In genomic region chr21:15521644-15522001, GRCh38 we compare ENCODE assay signal across 20 cellular contexts.
DNase-seq lines count a peak whose midpoint lies in the region; ATAC-seq, FAIRE-seq and TF ChIP-seq lines count a peak whose summit lies in the region.
"Had no signal": no experiment of that assay in that cellular context is flagged by ENCODE, and none has a peak within 500 bp of the region (broad histone marks: within the 10 kb centered on the region; RNA-seq: fewer than 3 reads in every experiment).

No MANE protein-coding gene starts in this region.

- dilution Hi-C loops in mammary epithelial cell (cut with HindIII; ENCODE audit: low sequenced_read_pairs) = no loop called here

- no peak for DNase-seq in HepG2 (ENCODE audit: low spot score)
- no peak for DNase-seq in right lobe of liver
- DNase-seq in mammary epithelial cell = peak; percentile 33
- DNase-seq in putamen (ENCODE audit: low spot score) = no peak
- no peak for DNase-seq in activated naive CD4-positive, alpha-beta T cell treated with anti-CD3 and anti-CD28 coated beads, Interleukin-2, amount 50 U/mL, for 72 hours (ENCODE audit: low spot score in 2 of 2)
- no peak for DNase-seq in Ammon's horn (ENCODE audit: low spot score)
- DNase-seq: BE2C; Caco-2; CD4-positive, alpha-beta T cell; GDM1; HCEC 1CT had no signal

- 0 out of 6 replicates have a peak overlapping the region, but pooled peaks of 1 of the 3 experiments have one; percentile 5 for H3K4me3 ChIP-seq in HepG2 (replicated peaks in 1 of 3; ENCODE audit: insufficient read depth in 1 of 3, low read depth in 2 of 3, low read length in 3 of 3)
- no peak overlapping the region for H3K4me3 ChIP-seq in right lobe of liver
- H3K4me3 ChIP-seq in mammary epithelial cell (replicated peaks in 1 of 3; ENCODE audit: insufficient read depth in 1 of 3, low read depth in 2 of 3, low read length in 3 of 3) = no peak overlapping the region
- H3K4me3 ChIP-seq: GM23338 had no signal

- H3K9me3 ChIP-seq in HepG2 (ENCODE audit: low read length) (no peaks in the 10 kb centered on the region), right lobe of liver (no peaks in the 10 kb centered on the region), mammary epithelial cell (replicated peaks; ENCODE audit: insufficient read depth, low read length) (no peaks in the 10 kb centered on the region)
- H3K9me3 ChIP-seq: BE2C, Caco-2 had no signal

- H3K27me3 ChIP-seq in HepG2 (ENCODE audit: control insufficient read depth in 1 of 2, insufficient read depth in 2 of 2, low read length in 2 of 2) (peaks cover 0 to 3% of the 10 kb centered on the region in 2 experiments; a peak in 1 of 5 replicates), right lobe of liver (no peaks in the 10 kb centered on the region), mammary epithelial cell (ENCODE audit: insufficient read depth, low read length) (no peaks in the 10 kb centered on the region)
- H3K27me3 ChIP-seq: BE2C had no signal

- CTCF ChIA-PET in HepG2 (lab: Yijun Ruan, JAX; ENCODE audit: low intra/inter-chr PET ratio, low total read pairs) (no interaction called here), mammary epithelial cell (lab: Charles Lee; ENCODE audit: low non-redundant PET) (no interaction called here)

- H3K4me2 ChIP-seq in HepG2 (ENCODE audit: low read depth, low read length) (no peak overlapping the region; the same call in 1 of the 2 replicates), mammary epithelial cell (ENCODE audit: insufficient read depth, low read depth, low read length) (no peak overlapping the region)
- H3K4me2 ChIP-seq: GM23338 had no signal

- TF ChIP-seq CTCF in HepG2 (CRISPR knock-in tag; IDR thresholded peaks at IDR 0.05) (no peak), right lobe of liver (IDR thresholded peaks at IDR 0.05) (no peak), mammary epithelial cell (conservative IDR thresholded peaks at IDR 0.05 in 1 of 2, IDR thresholded peaks at IDR 0.05 in 1 of 2; ENCODE audit: extremely low read depth in 1 of 2, insufficient read depth in 1 of 2, low read depth in 1 of 2, low read length in 2 of 2) (no peak)

- H2AFZ ChIP-seq in HepG2 (ENCODE audit: low read length) (no peak overlapping the region), mammary epithelial cell (ENCODE audit: low read depth, low read length) (peak overlapping the region; percentile 40)

- POLR2A ChIA-PET in HepG2 (lab: Yijun Ruan, JAX) = no interaction called here

- H3K36me3 ChIP-seq in HepG2 (replicated peaks in 1 of 2; ENCODE audit: control insufficient read depth in 1 of 2, insufficient read depth in 2 of 2, low read length in 2 of 2) (no peaks in the 10 kb centered on the region), right lobe of liver (no peaks in the 10 kb centered on the region), mammary epithelial cell (ENCODE audit: insufficient read depth, low read length) (no peaks in the 10 kb centered on the region)
- H3K36me3 ChIP-seq: BE2C had no signal

- peaks cover 23% of the 10 kb centered on the region; the same call in 1 of the 2 replicates for H3K4me1 ChIP-seq in HepG2 (ENCODE audit: insufficient read depth, low read length)
- no peaks in the 10 kb centered on the region for H3K4me1 ChIP-seq in right lobe of liver
- H3K4me1 ChIP-seq in mammary epithelial cell (ENCODE audit: insufficient read depth, low read length) = peaks cover 5% of the 10 kb centered on the region
- H3K4me1 ChIP-seq: BE2C, Caco-2 had no signal

- TF ChIP-seq EP300 in HepG2 (IDR thresholded peaks at IDR 0.05; ENCODE audit: low read depth in 2 of 2, low read length in 2 of 2) (no peak), HepG2 (CRISPR knock-in tag; IDR thresholded peaks at IDR 0.05; ENCODE audit: borderline replicate concordance) (no peak)

- in situ Hi-C loops in HepG2 (cut with HindIII; ENCODE audit: extremely low pct_ligation_motif_present, low pct_unique_long_range_greater_than_20kb) = no loop called here
- in situ Hi-C loops in mammary epithelial cell (cut with MboI; ENCODE audit: low sequenced_read_pairs in 2 of 2) = no loop called here

- H3K9me3 Mint-ChIP-seq in activated naive CD4-positive, alpha-beta T cell treated with anti-CD3 and anti-CD28 coated beads, Interleukin-2, amount 50 U/mL, for 72 hours = peaks cover 4 to 6% of the 10 kb centered on the region in 2 donors

- H3K36me3 Mint-ChIP-seq in activated naive CD4-positive, alpha-beta T cell treated with anti-CD3 and anti-CD28 coated beads, Interleukin-2, amount 50 U/mL, for 72 hours = peaks cover 5 to 17% of the 10 kb centered on the region in 2 donors
- H3K36me3 Mint-ChIP-seq: IgD-negative memory B cell had no signal

- intact Hi-C loops in HepG2 (cut with micrococcal nuclease; ENCODE audit: unreplicated experiment) (no loop called here), right lobe of liver (cut with DNase I) (no loop called here), mammary epithelial cell (cut with micrococcal nuclease) (no loop called here)

- H4K20me1 ChIP-seq in HepG2 (ENCODE audit: insufficient read depth, low read length) (no peaks in the 10 kb centered on the region), mammary epithelial cell (ENCODE audit: insufficient read depth, low read length) (no peaks in the 10 kb centered on the region)

- BruUV-seq in HepG2 (replicated peaks; lab: Mats Ljungman, UMichigan) (no TSS peak), mammary epithelial cell (replicated peaks; lab: Mats Ljungman, UMichigan) (no TSS peak)

- H3K27ac ChIP-seq in HepG2 (ENCODE audit: extremely low read length, insufficient read depth, low read length) (no peak overlapping the region), right lobe of liver (no peak overlapping the region), mammary epithelial cell (ENCODE audit: insufficient read depth, low read depth, low read length) (no peak overlapping the region)
- H3K27ac ChIP-seq: C4-2B had no signal

- no peak for FAIRE-seq in HepG2 (lab: Jason Lieb, UNC)
- FAIRE-seq: D721Med, GM12892, GM18507, H54, HTR-8/SVneo had no signal

- no peak for TF ChIP-seq POLR2A in HepG2 (IDR thresholded peaks at IDR 0.05; ENCODE audit: insufficient read depth in 1 of 2, low read depth in 2 of 2, low read length in 2 of 2)
- no peak for TF ChIP-seq POLR2A in right lobe of liver (IDR thresholded peaks at IDR 0.05)

- no peak overlapping the region for H3K9ac ChIP-seq in HepG2 (ENCODE audit: insufficient read depth, low read depth, low read length)
- H3K9ac ChIP-seq in mammary epithelial cell (ENCODE audit: insufficient read depth, low read length) = no peak overlapping the region

- TF ChIP-seq RAD21 in HepG2 (CRISPR knock-in tag; IDR thresholded peaks at IDR 0.05) = no peak

- no peak overlapping the region for H3K27ac Mint-ChIP-seq in activated naive CD4-positive, alpha-beta T cell treated with anti-CD3 and anti-CD28 coated beads, Interleukin-2, amount 50 U/mL, for 72 hours
- H3K27ac Mint-ChIP-seq: GM23338, IgD-negative memory B cell had no signal

- 54% methylated on average over 5 of the region's 5 CpGs for WGBS in HepG2 (ENCODE audit: low lambda C conversion rate)
- WGBS in right lobe of liver (ENCODE audit: insufficient coverage, low coverage, low lambda C conversion rate, missing lambda C conversion rate) = 92% methylated on average over 2 of the region's 5 CpGs
- WGBS in mammary epithelial cell (ENCODE audit: low coverage, missing lambda C conversion rate) = 66% methylated on average over 5 of the region's 5 CpGs

- peak; percentile 37; the same call in 2 of the 3 replicates for ATAC-seq in HepG2
- ATAC-seq in right lobe of liver = no peak
- peak; percentile 46 for ATAC-seq in esophagus mucosa
- ATAC-seq in activated naive CD4-positive, alpha-beta T cell treated with anti-CD3 and anti-CD28 coated beads, Interleukin-2, amount 50 U/mL, for 72 hours = no peak
- ATAC-seq: GM23338 had no signal

- H3K79me2 ChIP-seq in HepG2 (ENCODE audit: insufficient read depth, low read length) (no peaks in the 10 kb centered on the region), mammary epithelial cell (ENCODE audit: insufficient read depth, low read length) (no peaks in the 10 kb centered on the region)

TF ChIP-seq in HepG2, 621 proteins besides CTCF, POLR2A, EP300 and RAD21 (continues in another document):
- TF ChIP-seq ZNF34 (CRISPR knock-in tag; IDR thresholded peaks at IDR 0.05; ENCODE audit: borderline replicate concordance) = no peak
- TF ChIP-seq, protein P1, sequence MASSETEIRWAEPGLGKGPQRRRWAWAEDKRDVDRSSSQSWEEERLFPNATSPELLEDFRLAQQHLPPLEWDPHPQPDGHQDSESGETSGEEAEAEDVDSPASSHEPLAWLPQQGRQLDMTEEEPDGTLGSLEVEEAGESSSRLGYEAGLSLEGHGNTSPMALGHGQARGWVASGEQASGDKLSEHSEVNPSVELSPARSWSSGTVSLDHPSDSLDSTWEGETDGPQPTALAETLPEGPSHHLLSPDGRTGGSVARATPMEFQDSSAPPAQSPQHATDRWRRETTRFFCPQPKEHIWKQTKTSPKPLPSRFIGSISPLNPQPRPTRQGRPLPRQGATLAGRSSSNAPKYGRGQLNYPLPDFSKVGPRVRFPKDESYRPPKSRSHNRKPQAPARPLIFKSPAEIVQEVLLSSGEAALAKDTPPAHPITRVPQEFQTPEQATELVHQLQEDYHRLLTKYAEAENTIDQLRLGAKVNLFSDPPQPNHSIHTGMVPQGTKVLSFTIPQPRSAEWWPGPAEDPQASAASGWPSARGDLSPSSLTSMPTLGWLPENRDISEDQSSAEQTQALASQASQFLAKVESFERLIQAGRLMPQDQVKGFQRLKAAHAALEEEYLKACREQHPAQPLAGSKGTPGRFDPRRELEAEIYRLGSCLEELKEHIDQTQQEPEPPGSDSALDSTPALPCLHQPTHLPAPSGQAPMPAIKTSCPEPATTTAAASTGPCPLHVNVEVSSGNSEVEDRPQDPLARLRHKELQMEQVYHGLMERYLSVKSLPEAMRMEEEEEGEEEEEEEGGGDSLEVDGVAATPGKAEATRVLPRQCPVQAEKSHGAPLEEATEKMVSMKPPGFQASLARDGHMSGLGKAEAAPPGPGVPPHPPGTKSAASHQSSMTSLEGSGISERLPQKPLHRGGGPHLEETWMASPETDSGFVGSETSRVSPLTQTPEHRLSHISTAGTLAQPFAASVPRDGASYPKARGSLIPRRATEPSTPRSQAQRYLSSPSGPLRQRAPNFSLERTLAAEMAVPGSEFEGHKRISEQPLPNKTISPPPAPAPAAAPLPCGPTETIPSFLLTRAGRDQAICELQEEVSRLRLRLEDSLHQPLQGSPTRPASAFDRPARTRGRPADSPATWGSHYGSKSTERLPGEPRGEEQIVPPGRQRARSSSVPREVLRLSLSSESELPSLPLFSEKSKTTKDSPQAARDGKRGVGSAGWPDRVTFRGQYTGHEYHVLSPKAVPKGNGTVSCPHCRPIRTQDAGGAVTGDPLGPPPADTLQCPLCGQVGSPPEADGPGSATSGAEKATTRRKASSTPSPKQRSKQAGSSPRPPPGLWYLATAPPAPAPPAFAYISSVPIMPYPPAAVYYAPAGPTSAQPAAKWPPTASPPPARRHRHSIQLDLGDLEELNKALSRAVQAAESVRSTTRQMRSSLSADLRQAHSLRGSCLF (CRISPR knock-in tag; IDR thresholded peaks at IDR 0.05; ENCODE audit: borderline replicate concordance) = no peak
- no peak for TF ChIP-seq ZNF788 (CRISPR knock-in tag; IDR thresholded peaks at IDR 0.05; ENCODE audit: borderline replicate concordance)
- TF ChIP-seq ZSCAN22 (CRISPR knock-in tag; IDR thresholded peaks at IDR 0.05) = no peak
- TF ChIP-seq NR1H2 (CRISPR knock-in tag; IDR thresholded peaks at IDR 0.05; ENCODE audit: borderline replicate concordance, low read depth) = no peak

Comparison
In these comparisons a context has a peak if more than half of its experiments do, and no peak if none do; other contexts are left out.
1. ATAC-seq: peak in HepG2 (single experiment) and esophagus mucosa (single experiment); none in right lobe of liver (0 of 4) and activated naive CD4-positive, alpha-beta T cell treated with anti-CD3 and anti-CD28 coated beads, Interleukin-2, amount 50 U/mL, for 72 hours (0 of 2).